Comparison of ENCODE assay signal across 14 cellular contexts in genomic region chr2:230759481-230760191, GRCh38. TPM values are rescaled to one million over a fixed set of nuclear protein-coding genes. Genes with fewer than 3 reads are reported as not detected.
A peak's percentile ranks its signal among the peaks of the same experiment; 100 is the strongest.
DNase-seq lines count a peak whose midpoint lies in the region; ATAC-seq and TF ChIP-seq lines count a peak whose summit lies in the region.
"Had no signal": no experiment of that assay in that cellular context is flagged by ENCODE, and none has a peak within 500 bp of the region (broad histone marks: within the 10 kb centered on the region; RNA-seq: fewer than 3 reads in every experiment).

No MANE protein-coding gene starts in this region.

- peak overlapping the region; percentile 61 for H3K18ac ChIP-seq in IMR-90 (ENCODE audit: low read depth, low read length)

- peak overlapping the region; percentile 29 for H4K91ac ChIP-seq in IMR-90 (ENCODE audit: insufficient read depth, low read depth, low read length)

- peak overlapping the region; percentile 58 for H2BK20ac ChIP-seq in IMR-90 (ENCODE audit: low read depth, low read length)

- peaks cover 0 to 2% (median 0%) of the 10 kb centered on the region in 7 donors for H3K9me3 Mint-ChIP-seq in CD4-positive, CD25-positive, alpha-beta regulatory T cell
- peaks cover 2% of the 10 kb centered on the region for H3K9me3 Mint-ChIP-seq in chondrocyte (ENCODE audit: low read depth)
- H3K9me3 Mint-ChIP-seq in osteocyte (ENCODE audit: unreplicated experiment) = no peaks in the 10 kb centered on the region
- H3K9me3 Mint-ChIP-seq: activated naive CD4-positive, alpha-beta T cell treated with anti-CD3 and anti-CD28 coated beads, Interleukin-2, amount 50 U/mL, for 72 hours had no signal

- H3K4ac ChIP-seq in IMR-90 (ENCODE audit: low read depth, low read length) = peak overlapping the region; percentile 32

- H3K27me3 Mint-ChIP-seq in CD4-positive, CD25-positive, alpha-beta regulatory T cell = no peaks in the 10 kb centered on the region
- H3K27me3 Mint-ChIP-seq in chondrocyte (ENCODE audit: low read depth) (no peaks in the 10 kb centered on the region), osteocyte (ENCODE audit: unreplicated experiment) (no peaks in the 10 kb centered on the region)

- H3K27ac ChIP-seq in CD4-positive, CD25-positive, alpha-beta regulatory T cell (ENCODE audit: insufficient read depth, low read length, poor library complexity, severe bottlenecking) = no peak overlapping the region
- peak overlapping the region; percentile 36; the same call in 1 of the 2 replicates for H3K27ac ChIP-seq in IMR-90 (ENCODE audit: insufficient read depth, low read length)

- H3K9me1 ChIP-seq in IMR-90 (ENCODE audit: insufficient read depth, low read length) = peaks cover 16% of the 10 kb centered on the region

- H2BK15ac ChIP-seq in IMR-90 (ENCODE audit: low read depth, low read length) = peak overlapping the region; percentile 4; the same call in 1 of the 3 replicates

- peak overlapping the region; percentile 61 for H2BK120ac ChIP-seq in IMR-90 (ENCODE audit: low read depth, low read length)

- TF ChIP-seq RAD21 in IMR-90 (IDR thresholded peaks at IDR 0.05; ENCODE audit: low read length) = no peak

- no peak overlapping the region for H2AK9ac ChIP-seq in IMR-90 (replicated peaks; ENCODE audit: low read depth, low read length, poor library complexity)

- CTCF ChIA-PET in IMR-90 (lab: Yijun Ruan, JAX) = interaction anchor here (0.6 kb wide), 1 partner anchor 37 kb away, joined by 3 read pairs; no protein-coding TSS in a partner anchor

- WGBS in IMR-90 (ENCODE audit: extremely low coverage in 2 of 2, insufficient read length in 1 of 2), 2 experiments = no CpG with 5 or more reads among the region's 11 CpGs

- no peak for TF ChIP-seq CTCF in IMR-90 (conservative IDR thresholded peaks at IDR 0.05; ENCODE audit: low read depth, low read length)
- no peak for TF ChIP-seq CTCF in chondrocyte (IDR thresholded peaks at IDR 0.05)
- TF ChIP-seq CTCF in osteocyte (IDR thresholded peaks at IDR 0.05) = no peak

- no peaks in the 10 kb centered on the region for H3K27me3 ChIP-seq in CD4-positive, CD25-positive, alpha-beta regulatory T cell (ENCODE audit: control insufficient read depth, insufficient read depth, low read length)
- H3K27me3 ChIP-seq in IMR-90 (ENCODE audit: control insufficient read depth, insufficient read depth, low read length) = no peaks in the 10 kb centered on the region
- H3K27me3 ChIP-seq: SJSA1 had no signal

- DNase-seq in CD4-positive, CD25-positive, alpha-beta regulatory T cell = no peak
- DNase-seq in IMR-90 (no peak), chondrocyte (ENCODE audit: low spot score) (no peak), osteocyte (ENCODE audit: extremely low spot score, unreplicated experiment) (no peak), GOT3 (lab: John Stamatoyannopoulos, UW) (no peak), NCI-H1105 treated with DMSO at 0.1 percent for 48 hours (lab: John Stamatoyannopoulos, UW) (no peak), iPS-NIHi11 (ENCODE audit: low spot score) (no peak)
- DNase-seq: left colon; NCI-H1417 treated with DMSO at 0.1 percent for 48 hours; stimulated activated naive CD8-positive, alpha-beta T cell treated with anti-CD3 and anti-CD28 coated beads, Interleukin-15, Interleukin-2, amounts not matched to agents 100 U/mL and 50 U/mL, for 24 hours had no signal

- BruUV-seq in IMR-90 (replicated peaks; lab: Mats Ljungman, UMichigan) = no TSS peak

- peaks cover 32 to 71% of the 10 kb centered on the region in 2 experiments for H3K79me1 ChIP-seq in IMR-90 (ENCODE audit: low read depth in 1 of 2, low read length in 2 of 2)

- peaks cover 54% of the 10 kb centered on the region for H4K20me1 ChIP-seq in IMR-90 (ENCODE audit: insufficient read depth, low read length)

- no peak for ATAC-seq in CD4-positive, CD25-positive, alpha-beta regulatory T cell (ENCODE audit: low read depth in 2 of 2)
- no peak; the same call in 1 of the 2 replicates for ATAC-seq in IMR-90 (ENCODE audit: low read depth)
- no peak for ATAC-seq in GM19023 (IDR thresholded peaks at IDR 0.05; ENCODE audit: unreplicated experiment)
- ATAC-seq: activated CD4-positive, CD25-positive, alpha-beta regulatory T cell treated with anti-CD3 and anti-CD28 coated beads, Interleukin-2, amount 50 U/mL, for 24 hours; left colon; stimulated activated naive CD8-positive, alpha-beta T cell treated with anti-CD3 and anti-CD28 coated beads, Interleukin-15, Interleukin-2, amounts not matched to agents 100 U/mL and 50 U/mL, for 24 hours had no signal

- H2BK5ac ChIP-seq in IMR-90 (ENCODE audit: low read depth, low read length, poor library complexity, severe bottlenecking) = peak overlapping the region; percentile 6

- no peak overlapping the region for H2AFZ ChIP-seq in IMR-90 (replicated peaks; ENCODE audit: low read length, poor library complexity)

- peak overlapping the region; percentile 78 for H4K5ac ChIP-seq in IMR-90 (ENCODE audit: low read depth, low read length)

- dilution Hi-C loops in IMR-90 (cut with HindIII; ENCODE audit: low sequenced_read_pairs, unreplicated experiment) = no loop called here

- POLR2A ChIA-PET in IMR-90 (lab: Charles Lee; ENCODE audit: unreplicated experiment) = no interaction called here

- H3K9me3 ChIP-seq in CD4-positive, CD25-positive, alpha-beta regulatory T cell (ENCODE audit: control insufficient read depth in 2 of 2, low read length in 2 of 2) = no peaks in the 10 kb centered on the region
- H3K9me3 ChIP-seq in IMR-90 (ENCODE audit: control insufficient read depth, insufficient read depth, low read length) = no peaks in the 10 kb centered on the region
- H3K9me3 ChIP-seq: SJSA1 had no signal

- H3K9ac ChIP-seq in IMR-90 (ENCODE audit: low read depth, low read length) = no peak overlapping the region; the same call in 1 of the 2 replicates

- peaks cover 33% of the 10 kb centered on the region for H3K4me1 ChIP-seq in CD4-positive, CD25-positive, alpha-beta regulatory T cell (ENCODE audit: control insufficient read depth, insufficient read depth, low read length, poor library complexity, severe bottlenecking)
- H3K4me1 ChIP-seq in IMR-90 (ENCODE audit: control insufficient read depth, insufficient read depth, low read length) = peaks cover 22% of the 10 kb centered on the region

- no peak overlapping the region for H3K4me3 ChIP-seq in CD4-positive, CD25-positive, alpha-beta regulatory T cell (ENCODE audit: low read depth, low read length)
- no peak overlapping the region for H3K4me3 ChIP-seq in IMR-90 (ENCODE audit: insufficient read depth, low read depth, low read length)
- H3K4me3 ChIP-seq: SJSA1 had no signal

- peak overlapping the region; percentile 90; the same call in 1 of the 2 replicates for H3K4me2 ChIP-seq in IMR-90 (ENCODE audit: low read depth, low read length)

- peaks cover 24% of the 10 kb centered on the region for H3K36me3 Mint-ChIP-seq in CD4-positive, CD25-positive, alpha-beta regulatory T cell
- peaks cover 8% of the 10 kb centered on the region for H3K36me3 Mint-ChIP-seq in chondrocyte (ENCODE audit: low read depth)
- H3K36me3 Mint-ChIP-seq in osteocyte (ENCODE audit: unreplicated experiment) = peaks cover 15% of the 10 kb centered on the region

- peaks cover 36 to 68% (median 65%) of the 10 kb centered on the region in 4 donors for H3K4me1 Mint-ChIP-seq in CD4-positive, CD25-positive, alpha-beta regulatory T cell
- H3K4me1 Mint-ChIP-seq in chondrocyte (ENCODE audit: low read depth) (peaks cover 44% of the 10 kb centered on the region), osteocyte (ENCODE audit: unreplicated experiment) (peaks cover 31% of the 10 kb centered on the region)

- intact Hi-C loops in IMR-90 (cut with micrococcal nuclease) = loop anchor here (1.0 to 5.0 kb wide), 2 partner anchors 35 to 42 kb away; no protein-coding TSS in a partner anchor

- H3K4me3 Mint-ChIP-seq in CD4-positive, CD25-positive, alpha-beta regulatory T cell = peak overlapping the region in 3 of 4 donors; percentile 4 to 47 (median 22)
- H3K4me3 Mint-ChIP-seq in chondrocyte (ENCODE audit: unreplicated experiment) = no peak overlapping the region
- no peak overlapping the region for H3K4me3 Mint-ChIP-seq in osteocyte (ENCODE audit: unreplicated experiment)

- H2AK5ac ChIP-seq in IMR-90 (ENCODE audit: low read depth, low read length) = peak overlapping the region; percentile 9; the same call in 1 of the 2 replicates

- TF ChIP-seq POLR2A in IMR-90 (IDR thresholded peaks at IDR 0.05; ENCODE audit: low read depth, low read length) = no peak

- H4K8ac ChIP-seq in IMR-90 (ENCODE audit: low read depth in 2 of 2, low read length in 2 of 2) = peak overlapping the region in 1 of 2 experiments; percentile 12; a peak in 1 of 4 replicates

- H3K27ac Mint-ChIP-seq in CD4-positive, CD25-positive, alpha-beta regulatory T cell = peak overlapping the region; percentile 40 to 82 (median 78)
- H3K27ac Mint-ChIP-seq in chondrocyte (ENCODE audit: unreplicated experiment) (peak overlapping the region; percentile 86), osteocyte (ENCODE audit: unreplicated experiment) (peak overlapping the region; percentile 86)

- peak overlapping the region; percentile 10; the same call in 1 of the 2 replicates for H3K14ac ChIP-seq in IMR-90 (replicated peaks; ENCODE audit: low read depth, low read length)

- in situ Hi-C loops in IMR-90 (cut with MboI; ENCODE audit: low sequenced_read_pairs) = no loop called here

- 0 out of 2 replicates have a peak overlapping the region, but pooled peaks have one; percentile 44 for H3K23ac ChIP-seq in IMR-90 (ENCODE audit: low read depth, low read length)

- no peak overlapping the region for H3K56ac ChIP-seq in IMR-90 (ENCODE audit: extremely low read depth, insufficient read depth, low read length)

- H3K36me3 ChIP-seq in CD4-positive, CD25-positive, alpha-beta regulatory T cell (ENCODE audit: control insufficient read depth, insufficient read depth, low read length) = peaks cover 38% of the 10 kb centered on the region
- peaks cover 11% of the 10 kb centered on the region for H3K36me3 ChIP-seq in IMR-90 (ENCODE audit: control insufficient read depth, insufficient read depth, low read length)

TF ChIP-seq in IMR-90, 13 proteins besides CTCF, POLR2A, EP300 and RAD21 (continues in another document):
- TF ChIP-seq BHLHE40 (IDR thresholded peaks at IDR 0.05; ENCODE audit: low read depth, low read length) (no peak), MAFK (IDR thresholded peaks at IDR 0.05; ENCODE audit: low read depth, low read length) (no peak), RCOR1 (IDR thresholded peaks at IDR 0.05; ENCODE audit: insufficient replicate concordance, low read length) (no peak), MAZ (IDR thresholded peaks at IDR 0.05; ENCODE audit: borderline replicate concordance, low read depth, low read length) (no peak), RFX5 (IDR thresholded peaks at IDR 0.05; ENCODE audit: low read depth, low read length) (no peak), CHD1 (IDR thresholded peaks at IDR 0.05; ENCODE audit: low read depth, low read length) (no peak)

RNA-seq across cellular contexts. Expression of gene CAB39, which starts 47.0 kb away (rescaled TPM):
- total RNA-seq in CD4-positive, CD25-positive, alpha-beta regulatory T cell = 114 TPM
- polyA plus RNA-seq in CD4-positive, CD25-positive, alpha-beta regulatory T cell = 10 to 100 TPM; 64.3 to 88.4 (median 78.3) TPM
- total RNA-seq in IMR-90 (2012; rRNA removed) (71.7 and 95.3 TPM in 2 replicates), chondrocyte (30.9 to 34.7 TPM (median 33.4 TPM) in 3 replicates), osteocyte (40.8 and 43.2 TPM in 2 replicates)
- 31.3 and 38.2 TPM in 2 replicates for polyA plus RNA-seq in IMR-90 (2012; rRNA removed)
- 5.8 and 13.0 TPM in 2 replicates for polyA plus RNA-seq in IMR-90 (2012; cell fraction: cytosol; rRNA removed)
- polyA plus RNA-seq in IMR-90 (2012; cell fraction: nucleus; rRNA removed; ENCODE audit: low replicate concordance) = 6.4 and 42.5 TPM in 2 replicates

Comparison
In these comparisons a context has a peak if more than half of its experiments do, and no peak if none do; other contexts are left out.
1. H3K4me3 Mint-ChIP-seq: peak in CD4-positive, CD25-positive, alpha-beta regulatory T cell (3 of 4); none in chondrocyte (single experiment) and osteocyte (single experiment).
2. Peak in every context shown above with its lines, with median percentiles within 50 percentile points of each other: H3K27ac Mint-ChIP-seq.